In the genomic region with DNA sequence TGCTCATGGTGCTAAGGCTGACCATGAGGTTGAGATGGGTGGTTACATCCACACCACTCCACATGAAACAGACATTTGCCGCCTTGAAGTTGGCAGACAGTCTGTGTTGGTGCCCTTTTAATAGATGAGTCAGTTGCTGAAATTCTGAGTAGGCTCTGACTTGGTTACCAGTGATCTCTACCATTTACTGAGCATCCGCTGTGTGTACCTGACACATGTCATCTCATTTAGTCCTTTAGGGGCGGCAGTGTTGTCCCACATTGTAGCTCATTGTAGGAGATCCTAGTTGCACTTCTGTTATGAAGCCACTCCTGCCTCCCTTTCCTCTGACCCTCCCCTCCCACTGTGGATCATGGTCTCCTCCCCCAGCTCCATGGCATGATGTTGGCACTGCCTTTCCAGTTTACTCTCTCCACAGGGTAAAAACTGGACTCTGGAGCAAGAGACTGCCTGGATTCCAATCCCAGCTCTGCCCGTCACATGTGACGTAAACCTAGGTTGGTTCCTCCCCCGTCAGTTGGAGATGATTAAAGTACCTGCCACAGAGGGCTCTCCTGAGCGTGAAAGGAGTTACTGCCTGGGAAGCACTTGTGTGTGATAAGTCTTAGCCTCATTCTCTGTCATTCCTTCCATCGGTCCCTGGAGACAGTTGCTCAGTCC, we compare ENCODE assay signal across 28 cellular contexts. TPM values are rescaled to one million over a fixed set of nuclear protein-coding genes. Genes with fewer than 3 reads are reported as not detected.
DNase-seq lines count a peak whose midpoint lies in the region; ATAC-seq and TF ChIP-seq lines count a peak whose summit lies in the region.
"Had no signal": no experiment of that assay in that cellular context is flagged by ENCODE, and none has a peak within 500 bp of the region (broad histone marks: within the 10 kb centered on the region; RNA-seq: fewer than 3 reads in every experiment).

No MANE protein-coding gene starts in this region.

- TF ChIP-seq POLR2A in erythroblast (IDR thresholded peaks at IDR 0.05; ENCODE audit: low read length), result no peak

- no peaks in the 10 kb centered on the region; the same call in 1 of the 2 replicates for H4K20me1 ChIP-seq in GM23338 (replicated peaks; ENCODE audit: insufficient read depth)
- H4K20me1 ChIP-seq in hepatocyte (ENCODE audit: insufficient read depth, poor library complexity, severe bottlenecking), result no peaks in the 10 kb centered on the region

- H3K27ac ChIP-seq in GM23338 (ENCODE audit: low read depth) (no peak overlapping the region), hepatocyte (no peak overlapping the region)
- H3K27ac ChIP-seq: brain microvascular endothelial cell, epithelial cell of prostate, ovary, SK-N-MC, skin epidermis, vagina had no signal

- TF ChIP-seq CTCF in GM23338 (conservative IDR thresholded peaks at IDR 0.05; ENCODE audit: low read depth in 2 of 2) (0 out of 4 replicates have a peak, but pooled peaks of 1 of the 2 experiments have one; percentile 11), hepatocyte (IDR thresholded peaks at IDR 0.05; ENCODE audit: poor library complexity) (no peak), nephron progenitor cell (IDR thresholded peaks at IDR 0.05) (no peak)

- H2AFZ ChIP-seq in GM23338 (no peak overlapping the region), hepatocyte (no peak overlapping the region)

- no peaks in the 10 kb centered on the region for H3K27me3 ChIP-seq in GM23338 (ENCODE audit: insufficient read depth)
- no peaks in the 10 kb centered on the region for H3K27me3 ChIP-seq in hepatocyte
- H3K27me3 ChIP-seq: brain microvascular endothelial cell, ovary, vagina had no signal

- 75% methylated on average over 8 of the region's 8 CpGs for WGBS in hepatocyte (ENCODE audit: low lambda C conversion rate, missing lambda C conversion rate)

- peak; percentile 32 for DNase-seq in GM23338 (ENCODE audit: low spot score)
- DNase-seq in NCI-H187 treated with DMSO at 0.1 percent for 48 hours (lab: John Stamatoyannopoulos, UW), result peak; percentile 49
- peak; percentile 16 for DNase-seq in hepatocyte (ENCODE audit: low spot score)
- peak; percentile 20 for DNase-seq in nephron progenitor cell
- no peak for DNase-seq in erythroblast (lab: John Stamatoyannopoulos, UW)
- no peak for DNase-seq in activated naive CD4-positive, alpha-beta T cell (lab: John Stamatoyannopoulos, UW)
- DNase-seq in germinal center (ENCODE audit: low spot score), result no peak
- DNase-seq: activated CD4-positive, alpha-beta T cell treated with anti-CD3 and anti-CD28 coated beads, Interleukin-2, amount 50 U/mL, for 48 hours; activated CD8-positive, alpha-beta memory T cell treated with anti-CD3 and anti-CD28 coated beads, Interleukin-2, amount 50 U/mL, for 48 hours; activated naive CD4-positive, alpha-beta T cell treated with anti-CD3 and anti-CD28 coated beads, Interleukin-2, amount 50 U/mL, for 16 hours; amygdala; brain microvascular endothelial cell; DMS 273 treated with DMSO at 0.1 percent for 48 hours; effector CD4-positive, alpha-beta T cell; KBM-7; NCI-H1092; NCI-H1694; NCI-H2171; NCI-H510A; OCI-M1; ovary; stimulated activated naive CD4-positive, alpha-beta T cell; T-helper 1 cell had no signal

- H3K4me2 ChIP-seq in GM23338 (no peak overlapping the region), hepatocyte (no peak overlapping the region)

- H3K79me2 ChIP-seq in GM23338 (replicated peaks; ENCODE audit: insufficient read depth), result peaks cover 31% of the 10 kb centered on the region
- no peaks in the 10 kb centered on the region for H3K79me2 ChIP-seq in hepatocyte

- H3K4me1 Mint-ChIP-seq in GM23338 (peaks cover 9% of the 10 kb centered on the region), nephron progenitor cell (peaks cover 10% of the 10 kb centered on the region)

- H3K4me3 ChIP-seq in GM23338, result no peak overlapping the region
- no peak overlapping the region for H3K4me3 ChIP-seq in hepatocyte
- H3K4me3 ChIP-seq: ovary, SK-N-MC, skin epidermis, vagina had no signal

- H3K9me3 Mint-ChIP-seq in GM23338 (no peaks in the 10 kb centered on the region; the same call in 2 of the 3 replicates), nephron progenitor cell (peaks cover 15% of the 10 kb centered on the region)
- H3K9me3 Mint-ChIP-seq: activated T-helper 1 cell treated with anti-CD3 and anti-CD28 coated beads, Interleukin-12 subunit alpha, Interleukin-12 subunit beta, Interleukin-2, Interleukin-4 antibody, amounts not matched to agents 30 ng/mL and 10 ng/mL and 1 ng/mL, durations not matched to agents 14 hours and 24 hours and 36 hours had no signal

- no peak overlapping the region for H3K27ac Mint-ChIP-seq in GM23338
- no peak overlapping the region for H3K27ac Mint-ChIP-seq in nephron progenitor cell
- H3K27ac Mint-ChIP-seq: activated T-helper 1 cell treated with anti-CD3 and anti-CD28 coated beads, Interleukin-12 subunit alpha, Interleukin-12 subunit beta, Interleukin-2, Interleukin-4 antibody, amounts not matched to agents 30 ng/mL and 10 ng/mL and 1 ng/mL, durations not matched to agents 14 hours and 24 hours and 36 hours had no signal

- peaks cover 5% of the 10 kb centered on the region; the same call in 1 of the 2 replicates for H3K9me2 ChIP-seq in GM23338 (ENCODE audit: insufficient read depth)
- H3K9me2 ChIP-seq in hepatocyte (replicated peaks; ENCODE audit: insufficient read depth), result no peaks in the 10 kb centered on the region

- peaks cover 2% of the 10 kb centered on the region for H3K27me3 Mint-ChIP-seq in GM23338 (ENCODE audit: insufficient read depth, low read depth, poor library complexity)
- peaks cover 11% of the 10 kb centered on the region for H3K27me3 Mint-ChIP-seq in nephron progenitor cell (ENCODE audit: low read depth, poor library complexity)

- H3K4me3 Mint-ChIP-seq in GM23338 (no peak overlapping the region), nephron progenitor cell (no peak overlapping the region)
- H3K4me3 Mint-ChIP-seq: activated T-helper 1 cell treated with anti-CD3 and anti-CD28 coated beads, Interleukin-12 subunit alpha, Interleukin-12 subunit beta, Interleukin-2, Interleukin-4 antibody, amounts not matched to agents 30 ng/mL and 10 ng/mL and 1 ng/mL, durations not matched to agents 14 hours and 24 hours and 36 hours had no signal

- H3K9me3 ChIP-seq in hepatocyte (ENCODE audit: low read depth), result no peaks in the 10 kb centered on the region
- H3K9me3 ChIP-seq: ovary, vagina had no signal

- no peaks in the 10 kb centered on the region for H3K4me1 ChIP-seq in GM23338 (ENCODE audit: insufficient read depth)
- H3K4me1 ChIP-seq in hepatocyte (ENCODE audit: insufficient read depth), result no peaks in the 10 kb centered on the region

- peak; percentile 74 for ATAC-seq in GM23338

- H3K36me3 Mint-ChIP-seq in GM23338 (ENCODE audit: low read depth) (peaks cover 6% of the 10 kb centered on the region; the same call in 1 of the 3 replicates), nephron progenitor cell (ENCODE audit: low read depth) (peaks cover 9% of the 10 kb centered on the region)

- no peaks in the 10 kb centered on the region for H3F3A ChIP-seq in GM23338 (replicated peaks; ENCODE audit: low read depth)

- no peaks in the 10 kb centered on the region for H3K36me3 ChIP-seq in GM23338 (ENCODE audit: insufficient read depth)
- no peaks in the 10 kb centered on the region for H3K36me3 ChIP-seq in hepatocyte (replicated peaks; ENCODE audit: insufficient read depth, low read depth)
- H3K36me3 ChIP-seq: brain microvascular endothelial cell, ovary, vagina had no signal

TF ChIP-seq in GM23338, 12 proteins besides CTCF, POLR2A, EP300 and RAD21 (continues in another document):
- TF ChIP-seq JUNB (IDR thresholded peaks at IDR 0.05; ENCODE audit: unreplicated experiment) (no peak), POLR2AphosphoS5 (IDR thresholded peaks at IDR 0.05; ENCODE audit: low read depth) (no peak), ZNF331 (CRISPR knock-in tag; IDR thresholded peaks at IDR 0.05; ENCODE audit: low read depth) (no peak), CREB1 (CRISPR knock-in tag; IDR thresholded peaks at IDR 0.05; ENCODE audit: low read depth) (no peak), STAT1 (IDR thresholded peaks at IDR 0.05; ENCODE audit: unreplicated experiment) (no peak), ZNF114 (CRISPR knock-in tag; IDR thresholded peaks at IDR 0.05) (no peak)
- TF ChIP-seq, protein P1, sequence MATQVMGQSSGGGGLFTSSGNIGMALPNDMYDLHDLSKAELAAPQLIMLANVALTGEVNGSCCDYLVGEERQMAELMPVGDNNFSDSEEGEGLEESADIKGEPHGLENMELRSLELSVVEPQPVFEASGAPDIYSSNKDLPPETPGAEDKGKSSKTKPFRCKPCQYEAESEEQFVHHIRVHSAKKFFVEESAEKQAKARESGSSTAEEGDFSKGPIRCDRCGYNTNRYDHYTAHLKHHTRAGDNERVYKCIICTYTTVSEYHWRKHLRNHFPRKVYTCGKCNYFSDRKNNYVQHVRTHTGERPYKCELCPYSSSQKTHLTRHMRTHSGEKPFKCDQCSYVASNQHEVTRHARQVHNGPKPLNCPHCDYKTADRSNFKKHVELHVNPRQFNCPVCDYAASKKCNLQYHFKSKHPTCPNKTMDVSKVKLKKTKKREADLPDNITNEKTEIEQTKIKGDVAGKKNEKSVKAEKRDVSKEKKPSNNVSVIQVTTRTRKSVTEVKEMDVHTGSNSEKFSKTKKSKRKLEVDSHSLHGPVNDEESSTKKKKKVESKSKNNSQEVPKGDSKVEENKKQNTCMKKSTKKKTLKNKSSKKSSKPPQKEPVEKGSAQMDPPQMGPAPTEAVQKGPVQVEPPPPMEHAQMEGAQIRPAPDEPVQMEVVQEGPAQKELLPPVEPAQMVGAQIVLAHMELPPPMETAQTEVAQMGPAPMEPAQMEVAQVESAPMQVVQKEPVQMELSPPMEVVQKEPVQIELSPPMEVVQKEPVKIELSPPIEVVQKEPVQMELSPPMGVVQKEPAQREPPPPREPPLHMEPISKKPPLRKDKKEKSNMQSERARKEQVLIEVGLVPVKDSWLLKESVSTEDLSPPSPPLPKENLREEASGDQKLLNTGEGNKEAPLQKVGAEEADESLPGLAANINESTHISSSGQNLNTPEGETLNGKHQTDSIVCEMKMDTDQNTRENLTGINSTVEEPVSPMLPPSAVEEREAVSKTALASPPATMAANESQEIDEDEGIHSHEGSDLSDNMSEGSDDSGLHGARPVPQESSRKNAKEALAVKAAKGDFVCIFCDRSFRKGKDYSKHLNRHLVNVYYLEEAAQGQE (IDR thresholded peaks at IDR 0.05; ENCODE audit: unreplicated experiment), result no peak
- TF ChIP-seq, protein P2, sequence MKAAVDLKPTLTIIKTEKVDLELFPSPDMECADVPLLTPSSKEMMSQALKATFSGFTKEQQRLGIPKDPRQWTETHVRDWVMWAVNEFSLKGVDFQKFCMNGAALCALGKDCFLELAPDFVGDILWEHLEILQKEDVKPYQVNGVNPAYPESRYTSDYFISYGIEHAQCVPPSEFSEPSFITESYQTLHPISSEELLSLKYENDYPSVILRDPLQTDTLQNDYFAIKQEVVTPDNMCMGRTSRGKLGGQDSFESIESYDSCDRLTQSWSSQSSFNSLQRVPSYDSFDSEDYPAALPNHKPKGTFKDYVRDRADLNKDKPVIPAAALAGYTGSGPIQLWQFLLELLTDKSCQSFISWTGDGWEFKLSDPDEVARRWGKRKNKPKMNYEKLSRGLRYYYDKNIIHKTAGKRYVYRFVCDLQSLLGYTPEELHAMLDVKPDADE (IDR thresholded peaks at IDR 0.05), result no peak

RNA-seq across cellular contexts. Expression of a gene that starts 21.6 kb away (rescaled TPM):
- total RNA-seq in GM23338 (2014; rRNA removed; shearing (Covaris generic)), result 9.4 and 11.5 TPM in 2 replicates
- 7.3 and 10.7 TPM in 2 replicates for polyA plus RNA-seq in GM23338 (2016; fragmentation: Nextera tagmentation; extraction: Ambion mirVana)
- 1.3 and 1.5 TPM in 2 replicates for total RNA-seq in hepatocyte
- 4.5 and 5.4 TPM in 2 replicates for polyA plus RNA-seq in hepatocyte

Comparison
In these comparisons a context has a peak if more than half of its experiments do, and no peak if none do; other contexts are left out.
1. DNase-seq: peak in GM23338 (single experiment), NCI-H187 treated with DMSO at 0.1 percent for 48 hours (single experiment), hepatocyte (single experiment) and nephron progenitor cell (single experiment); none in erythroblast (0 of 2), activated naive CD4-positive, alpha-beta T cell (0 of 4) and germinal center (single experiment).